8 cellular contexts compared by ENCODE assay signal in the genomic region with DNA sequence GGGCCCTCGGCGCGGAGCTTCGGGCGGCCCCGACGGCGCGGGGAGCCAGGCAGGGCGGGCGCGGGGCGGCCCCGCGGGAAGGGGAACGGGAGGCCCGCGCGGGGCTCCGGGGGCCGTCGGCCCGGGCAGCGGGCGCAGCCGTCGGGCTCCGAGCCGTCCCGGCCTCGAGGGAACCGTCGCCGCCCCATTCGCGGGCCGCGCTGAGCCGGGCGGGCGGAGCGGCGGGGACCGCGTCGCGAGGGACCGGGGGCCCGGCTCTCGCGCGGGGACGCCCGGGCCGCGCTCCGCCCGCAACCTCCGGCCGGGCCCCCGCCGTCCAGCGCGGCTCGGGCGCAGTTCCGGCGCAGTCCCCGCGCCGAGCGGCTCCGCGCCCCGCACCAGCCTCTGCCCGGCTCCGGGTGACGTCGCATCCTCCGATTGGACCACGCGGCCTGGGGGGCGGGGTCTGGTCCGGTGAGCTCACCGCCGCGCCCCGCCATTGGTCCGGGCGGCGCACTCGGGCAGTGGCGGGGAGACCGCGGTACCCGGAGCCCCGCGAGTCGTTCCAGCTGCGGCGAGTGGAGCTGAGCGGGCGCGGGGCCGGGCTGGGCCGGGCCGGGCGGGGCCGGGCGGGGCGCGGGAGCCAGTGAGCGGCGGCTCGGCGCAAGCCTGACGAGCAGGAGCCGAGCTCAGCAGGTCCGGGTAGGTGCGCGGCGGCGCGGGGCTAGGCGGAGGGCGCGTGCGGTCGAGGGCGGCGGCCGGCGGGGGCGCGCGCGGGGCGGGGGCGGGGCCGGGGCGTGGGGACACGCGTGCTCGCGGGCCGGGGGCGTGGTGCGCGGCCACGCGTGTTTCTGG.
A peak's percentile ranks its signal among the peaks of the same experiment; 100 is the strongest.
DNase-seq lines count a peak whose midpoint lies in the region; ATAC-seq lines count a peak whose summit lies in the region.

No MANE protein-coding gene starts in this region.

- peak; percentile 99 for ATAC-seq in GM18498 (IDR thresholded peaks at IDR 0.05; ENCODE audit: unreplicated experiment)
- ATAC-seq in HG02884 (IDR thresholded peaks at IDR 0.05; ENCODE audit: unreplicated experiment) = peak; percentile 91

- peak; percentile 95 for DNase-seq in NCI-H2081 (lab: John Stamatoyannopoulos, UW)
- peak; percentile 84 to 86 for DNase-seq in activated CD4-positive, alpha-beta T cell treated with anti-CD3 and anti-CD28 coated beads for 24 hours (ENCODE audit: low read depth in 2 of 2)
- DNase-seq in cerebellum (ENCODE audit: low spot score) = peak; percentile 99
- peak; percentile 92 for DNase-seq in kidney tubule cell (ENCODE audit: low spot score)
- peak; percentile 79 to 92 for DNase-seq in stimulated activated CD4-positive, alpha-beta T cell treated with anti-CD3 and anti-CD28 coated beads, Interleukin-1b, Interleukin-23, amount 100 ng/mL, for 1 hour (ENCODE audit: low read depth in 2 of 2)
- DNase-seq in NK-92 (lab: John Stamatoyannopoulos, UW; ENCODE audit: unreplicated experiment) = no peak
